8 cellular contexts compared by ENCODE assay signal in genomic region chr15:41894251-41894790, GRCh38. TPM values are rescaled to one million over a fixed set of nuclear protein-coding genes. Genes with fewer than 3 reads are reported as not detected.
DNase-seq lines count a peak whose midpoint lies in the region; ATAC-seq, FAIRE-seq and TF ChIP-seq lines count a peak whose summit lies in the region.

No MANE protein-coding gene starts in this region.

- H3K9ac ChIP-seq in astrocyte (ENCODE audit: low read length): peak overlapping the region; percentile 31

- H3K4me1 ChIP-seq in astrocyte (ENCODE audit: insufficient read depth, low read length) (peaks cover 16% of the 10 kb centered on the region), mesodermal cell (ENCODE audit: control insufficient read depth, insufficient read depth, low read length, poor library complexity, severe bottlenecking) (peaks cover 18% of the 10 kb centered on the region)

- H3K9me3 Mint-ChIP-seq in stimulated activated naive CD8-positive, alpha-beta T cell treated with anti-CD3 and anti-CD28 coated beads, Interleukin-15, Interleukin-2, amounts not matched to agents 100 ng/mL and 50 ng/mL, for 24 hours: no peaks in the 10 kb centered on the region
- H3K9me3 Mint-ChIP-seq in astrocyte (ENCODE audit: unreplicated experiment): no peaks in the 10 kb centered on the region

- H3K27me3 ChIP-seq in astrocyte (ENCODE audit: insufficient read depth, low read length): no peaks in the 10 kb centered on the region

- H3K4me3 Mint-ChIP-seq in stimulated activated naive CD8-positive, alpha-beta T cell treated with anti-CD3 and anti-CD28 coated beads, Interleukin-15, Interleukin-2, amounts not matched to agents 100 ng/mL and 50 ng/mL, for 24 hours: no peak overlapping the region
- H3K4me3 Mint-ChIP-seq in astrocyte (ENCODE audit: unreplicated experiment): no peak overlapping the region

- no peak overlapping the region for H2AFZ ChIP-seq in astrocyte (ENCODE audit: low read depth, low read length)

- peak overlapping the region; percentile 76 for H3K4me2 ChIP-seq in astrocyte (ENCODE audit: low read length)

- H3K4me1 Mint-ChIP-seq in stimulated activated naive CD8-positive, alpha-beta T cell treated with anti-CD3 and anti-CD28 coated beads, Interleukin-15, Interleukin-2, amounts not matched to agents 100 ng/mL and 50 ng/mL, for 24 hours (ENCODE audit: low read depth): peaks cover 24% of the 10 kb centered on the region
- H3K4me1 Mint-ChIP-seq in astrocyte (ENCODE audit: low read depth, unreplicated experiment): peaks cover 15% of the 10 kb centered on the region

- no peak for ATAC-seq in stimulated activated naive CD8-positive, alpha-beta T cell treated with anti-CD3 and anti-CD28 coated beads, Interleukin-15, Interleukin-2, amounts not matched to agents 100 U/mL and 50 U/mL, for 24 hours
- ATAC-seq in HG03378 (IDR thresholded peaks at IDR 0.05; ENCODE audit: unreplicated experiment) (no peak), HG03432 (IDR thresholded peaks at IDR 0.05; ENCODE audit: unreplicated experiment) (no peak)

- no peak for TF ChIP-seq CTCF in astrocyte (IDR thresholded peaks at IDR 0.05; ENCODE audit: insufficient read depth, low read depth, low read length)

- H3K36me3 ChIP-seq in astrocyte (ENCODE audit: insufficient read depth, low read length): peaks cover 7% of the 10 kb centered on the region
- H3K36me3 ChIP-seq in mesodermal cell (ENCODE audit: control insufficient read depth, insufficient read depth, low read length): peaks cover 22% of the 10 kb centered on the region

- no peak for DNase-seq in stimulated activated naive CD8-positive, alpha-beta T cell treated with anti-CD3 and anti-CD28 coated beads, Interleukin-15, Interleukin-2, amounts not matched to agents 100 U/mL and 50 U/mL, for 24 hours
- no peak for DNase-seq in astrocyte (ENCODE audit: low read depth)
- no peak for DNase-seq in GM12892 (ENCODE audit: insufficient read length)
- DNase-seq in HEK293T (ENCODE audit: extremely low spot score): no peak

- TF ChIP-seq POLR2A in GM12892 (IDR thresholded peaks at IDR 0.05; ENCODE audit: low read depth, low read length): no peak

- peaks cover 8% of the 10 kb centered on the region for H3K36me3 Mint-ChIP-seq in stimulated activated naive CD8-positive, alpha-beta T cell treated with anti-CD3 and anti-CD28 coated beads, Interleukin-15, Interleukin-2, amounts not matched to agents 100 ng/mL and 50 ng/mL, for 24 hours (ENCODE audit: low read depth)
- peaks cover 16% of the 10 kb centered on the region for H3K36me3 Mint-ChIP-seq in astrocyte (ENCODE audit: low read depth, unreplicated experiment)

- no peak for FAIRE-seq in astrocyte (lab: Jason Lieb, UNC)
- FAIRE-seq in GM12892 (lab: Jason Lieb, UNC): no peak

- 87 to 92% methylated on average over 10 to 13 of the region's 17 CpGs for WGBS in mesodermal cell (ENCODE audit: insufficient coverage in 2 of 2), 2 experiments

- no peaks in the 10 kb centered on the region for H3K79me2 ChIP-seq in astrocyte (ENCODE audit: insufficient read depth, low read length)

- no peaks in the 10 kb centered on the region for H3K27me3 Mint-ChIP-seq in stimulated activated naive CD8-positive, alpha-beta T cell treated with anti-CD3 and anti-CD28 coated beads, Interleukin-15, Interleukin-2, amounts not matched to agents 100 ng/mL and 50 ng/mL, for 24 hours
- peaks cover 2% of the 10 kb centered on the region for H3K27me3 Mint-ChIP-seq in astrocyte (ENCODE audit: low read depth, unreplicated experiment)

- peak overlapping the region; percentile 72 for H3K27ac Mint-ChIP-seq in stimulated activated naive CD8-positive, alpha-beta T cell treated with anti-CD3 and anti-CD28 coated beads, Interleukin-15, Interleukin-2, amounts not matched to agents 100 ng/mL and 50 ng/mL, for 24 hours
- peak overlapping the region; percentile 91 for H3K27ac Mint-ChIP-seq in astrocyte (ENCODE audit: unreplicated experiment)

- POLR2A ChIA-PET in HEK293T (lab: Yijun Ruan, JAX): no interaction called here

- H3K9me3 ChIP-seq in astrocyte (ENCODE audit: insufficient read depth, low read depth, low read length) (no peaks in the 10 kb centered on the region), mesodermal cell (ENCODE audit: control insufficient read depth, low read length) (no peaks in the 10 kb centered on the region)

- H3K4me3 ChIP-seq in astrocyte (ENCODE audit: insufficient read depth, low read depth, low read length): no peak overlapping the region
- no peak overlapping the region for H3K4me3 ChIP-seq in mesodermal cell (ENCODE audit: extremely low read depth, insufficient read depth, low read length, poor library complexity, severe bottlenecking)

- H3K27ac ChIP-seq in astrocyte (ENCODE audit: low read depth, low read length): peak overlapping the region; percentile 34
- H3K27ac ChIP-seq in mesodermal cell (ENCODE audit: low read depth, low read length, severe bottlenecking): peak overlapping the region; percentile 72

- CTCF ChIA-PET in HEK293T (lab: Yijun Ruan, JAX): no interaction called here

- H4K20me1 ChIP-seq in astrocyte (ENCODE audit: insufficient read depth, low read length): no peaks in the 10 kb centered on the region

TF ChIP-seq in HEK293T, 16 proteins besides CTCF, POLR2A, EP300 and RAD21:
- no peak for TF ChIP-seq HDGF (IDR thresholded peaks at IDR 0.05; ENCODE audit: borderline replicate concordance)
- TF ChIP-seq SUZ12 (IDR thresholded peaks at IDR 0.05): no peak
- TF ChIP-seq ZNF384 (IDR thresholded peaks at IDR 0.05): no peak
- TF ChIP-seq FOXK2 (IDR thresholded peaks at IDR 0.05): no peak
- no peak for TF ChIP-seq SP1 (IDR thresholded peaks at IDR 0.05)
- no peak for TF ChIP-seq L3MBTL2 (conservative IDR thresholded peaks at IDR 0.05)
- no peak for TF ChIP-seq TARDBP (IDR thresholded peaks at IDR 0.05)
- no peak for TF ChIP-seq PKNOX1 (IDR thresholded peaks at IDR 0.05)
- no peak for TF ChIP-seq ARNT (IDR thresholded peaks at IDR 0.05)
- no peak for TF ChIP-seq NFRKB (IDR thresholded peaks at IDR 0.05)
- TF ChIP-seq CTBP1 (IDR thresholded peaks at IDR 0.05; ENCODE audit: borderline replicate concordance): no peak
- no peak for TF ChIP-seq ELF4 (IDR thresholded peaks at IDR 0.05)

RNA-seq across cellular contexts. Expression of gene SPTBN5, which starts 0.5 kb away (rescaled TPM):
- total RNA-seq in astrocyte: 5.3 and 6.7 TPM in 2 replicates
- 0.52 TPM for polyA plus RNA-seq in mesodermal cell (2013, experiment 1 of 2)
- polyA plus RNA-seq in mesodermal cell (2013, experiment 2 of 2): 0.30 TPM
- polyA plus RNA-seq in GM12892 (2012; ENCODE audit: missing spikeins): 0.04 TPM

RNA-seq across cellular contexts. Expression of gene PLA2G4B, which starts 55.7 kb away (rescaled TPM):
- 1.5 and 1.8 TPM in 2 replicates for total RNA-seq in astrocyte
- 8.3 TPM for polyA plus RNA-seq in mesodermal cell (2013, experiment 1 of 2)
- polyA plus RNA-seq in mesodermal cell (2013, experiment 2 of 2): 10.9 TPM
- polyA plus RNA-seq in GM12892 (2012; ENCODE audit: missing spikeins): 2.6 TPM
